In the genomic region with DNA sequence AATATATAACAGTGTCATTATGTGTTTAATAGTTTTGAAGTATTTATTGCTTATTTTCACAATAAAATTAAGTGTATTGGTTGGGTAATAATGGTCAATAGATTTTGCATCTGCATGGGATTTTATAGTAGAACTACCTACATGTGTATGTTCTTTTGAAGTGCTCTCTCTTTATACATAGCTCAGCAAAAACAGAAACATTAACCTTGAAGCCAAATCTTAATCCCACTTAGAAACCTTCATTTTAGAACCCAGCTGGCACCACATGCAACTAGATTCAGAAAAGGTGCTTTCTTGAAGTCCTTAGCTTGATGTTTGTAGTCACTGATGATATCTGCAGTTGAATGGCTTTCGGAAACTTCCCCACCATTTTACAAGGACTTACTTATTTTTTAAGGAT, we compare ENCODE assay signal across 25 cellular contexts. TPM values are rescaled to one million over a fixed set of nuclear protein-coding genes. Genes with fewer than 3 reads are reported as not detected.
DNase-seq lines count a peak whose midpoint lies in the region; FAIRE-seq and TF ChIP-seq lines count a peak whose summit lies in the region.
"Had no signal": no experiment of that assay in that cellular context is flagged by ENCODE, and none has a peak within 500 bp of the region (broad histone marks: within the 10 kb centered on the region; RNA-seq: fewer than 3 reads in every experiment).

No MANE protein-coding gene starts in this region.

- H3K27me3 ChIP-seq in muscle layer of colon (ENCODE audit: control insufficient read depth in 1 of 2, insufficient read depth in 2 of 2, low read length in 2 of 2): no peaks in the 10 kb centered on the region
- H3K27me3 ChIP-seq in ascending aorta: no peaks in the 10 kb centered on the region

- peaks cover 66% of the 10 kb centered on the region for H3K4me1 ChIP-seq in muscle layer of colon (ENCODE audit: insufficient read depth, low read length)
- H3K4me1 ChIP-seq in ascending aorta: peaks cover 4 to 25% of the 10 kb centered on the region in 2 donors
- H3K4me1 ChIP-seq: prostate gland had no signal

- H3K36me3 ChIP-seq in muscle layer of colon (ENCODE audit: insufficient read depth, low read length): no peaks in the 10 kb centered on the region
- no peaks in the 10 kb centered on the region for H3K36me3 ChIP-seq in ascending aorta
- H3K36me3 ChIP-seq: left lung, prostate gland had no signal

- no peak for FAIRE-seq in frontal cortex (lab: Jason Lieb, UNC)
- FAIRE-seq: endothelial cell of umbilical vein, GM12891, islet of Langerhans had no signal

- H3K27ac ChIP-seq in cingulate gyrus (ENCODE audit: low read depth, low read length) (peak overlapping the region; percentile 97), muscle layer of colon (ENCODE audit: low read depth, low read length) (peak overlapping the region; percentile 3), ascending aorta (no peak overlapping the region)
- H3K27ac ChIP-seq: C4-2B had no signal

- H3K4me3 ChIP-seq in muscle layer of colon (ENCODE audit: low read depth in 1 of 2, low read length in 2 of 2) (no peak overlapping the region), foreskin fibroblast (ENCODE audit: low read depth in 1 of 2, low read length in 2 of 2) (no peak overlapping the region), ascending aorta (no peak overlapping the region)
- H3K4me3 ChIP-seq: left lung, prostate gland had no signal

- intact Hi-C loops in ascending aorta (cut with DNase I): no loop called here

- DNase-seq in NCI-H524 treated with DMSO at 0.1 percent for 48 hours (lab: John Stamatoyannopoulos, UW) (peak; percentile 84), superior temporal gyrus (ENCODE audit: extremely low spot score) (peak; percentile 74), foreskin fibroblast (no peak), frontal cortex (ENCODE audit: low spot score in 2 of 2) (no peak), ascending aorta (ENCODE audit: low spot score in 2 of 2) (no peak)
- no peak for DNase-seq in central memory CD4-positive, alpha-beta T cell
- DNase-seq: activated T-cell treated with anti-CD3 and anti-CD28 coated beads, Interleukin-2, amount 50 U/mL, for 72 hours; cerebellar nuclear complex; COR-L47; HCEC 1CT; left lung; naive B cell; NCI-H1694 treated with DMSO at 0.1 percent for 48 hours; NCI-H510A treated with DMSO at 0.1 percent for 48 hours; occipital lobe; Right ventricle myocardium superior; stimulated activated CD4-positive, alpha-beta T cell treated with anti-CD3 and anti-CD28 coated beads, Interleukin-4, amount 100 ng/mL, for 24 hours; T-helper 17 cell had no signal

- TF ChIP-seq CTCF in foreskin fibroblast (IDR thresholded peaks at IDR 0.05; ENCODE audit: low read depth, low read length) (no peak), ascending aorta (IDR thresholded peaks at IDR 0.05) (no peak)

- H3K9me3 ChIP-seq in muscle layer of colon (ENCODE audit: low read length): no peaks in the 10 kb centered on the region
- H3K9me3 ChIP-seq in ascending aorta: no peaks in the 10 kb centered on the region
- H3K9me3 ChIP-seq: left lung, prostate gland had no signal

- H3K9ac ChIP-seq in muscle layer of colon (ENCODE audit: low read length): no peak overlapping the region

RNA-seq across cellular contexts. Expression of a gene that starts 2.1 kb away (rescaled TPM):
- total RNA-seq in frontal cortex (60.3 TPM), ascending aorta (11.7 TPM)
- total RNA-seq: activated T-cell treated with anti-CD3 and anti-CD28 coated beads, Interleukin-2, amount 50 U/mL, for 72 hours; T-helper 17 cell had no signal

Comparison
In these comparisons a context has a peak if more than half of its experiments do, and no peak if none do; other contexts are left out.
1. DNase-seq: peak in NCI-H524 treated with DMSO at 0.1 percent for 48 hours (single experiment) and superior temporal gyrus (single experiment); none in foreskin fibroblast (0 of 2), frontal cortex (0 of 2), ascending aorta (0 of 2) and central memory CD4-positive, alpha-beta T cell (single experiment).
2. H3K27ac ChIP-seq: peak in cingulate gyrus (single experiment) and muscle layer of colon (single experiment); none in ascending aorta (0 of 2).